ENCODE assay signal across 24 cellular contexts in genomic region chr5:81184749-81185110, GRCh38. TPM values are rescaled to one million over a fixed set of nuclear protein-coding genes. Genes with fewer than 3 reads are reported as not detected.
DNase-seq lines count a peak whose midpoint lies in the region; ATAC-seq and TF ChIP-seq lines count a peak whose summit lies in the region.
"Had no signal": no experiment of that assay in that cellular context is flagged by ENCODE, and none has a peak within 500 bp of the region (broad histone marks: within the 10 kb centered on the region; RNA-seq: fewer than 3 reads in every experiment).

No MANE protein-coding gene starts in this region.

- H3K4me1 ChIP-seq in cardiac muscle cell (ENCODE audit: low read depth): peaks cover 15% of the 10 kb centered on the region
- peaks cover 12% of the 10 kb centered on the region for H3K4me1 ChIP-seq in left ventricle myocardium inferior
- H3K4me1 ChIP-seq in hepatocyte (ENCODE audit: insufficient read depth): no peaks in the 10 kb centered on the region
- H3K4me1 ChIP-seq in upper lobe of left lung: peaks cover 0 to 4% (median 0%) of the 10 kb centered on the region in 4 donors

- H3K36me3 ChIP-seq in cardiac muscle cell (no peaks in the 10 kb centered on the region), left ventricle myocardium inferior (peaks cover 3% of the 10 kb centered on the region), hepatocyte (replicated peaks; ENCODE audit: insufficient read depth, low read depth) (no peaks in the 10 kb centered on the region), upper lobe of left lung (no peaks in the 10 kb centered on the region)

- no peaks in the 10 kb centered on the region for H3K36me3 Mint-ChIP-seq in neural crest cell (ENCODE audit: low read depth)
- no peaks in the 10 kb centered on the region for H3K36me3 Mint-ChIP-seq in type B pancreatic cell

- no peak overlapping the region for H3K4me2 ChIP-seq in hepatocyte
- H3K4me2 ChIP-seq: KMS-11 had no signal

- H3K79me2 ChIP-seq in hepatocyte: no peaks in the 10 kb centered on the region

- TF ChIP-seq EP300 in upper lobe of left lung (IDR thresholded peaks at IDR 0.05): no peak

- H3K4me3 ChIP-seq in cardiac muscle cell (no peak overlapping the region), left ventricle myocardium inferior (no peak overlapping the region), hepatocyte (no peak overlapping the region), upper lobe of left lung (no peak overlapping the region)
- H3K4me3 ChIP-seq: GM23248, SK-N-MC had no signal

- TF ChIP-seq CTCF in cardiac muscle cell (IDR thresholded peaks at IDR 0.05; ENCODE audit: low read depth, low read length): no peak
- no peak for TF ChIP-seq CTCF in left ventricle myocardium inferior (IDR thresholded peaks at IDR 0.05; ENCODE audit: borderline replicate concordance)
- no peak for TF ChIP-seq CTCF in hepatocyte (IDR thresholded peaks at IDR 0.05; ENCODE audit: poor library complexity)
- TF ChIP-seq CTCF in neural crest cell (conservative IDR thresholded peaks at IDR 0.05): no peak
- no peak for TF ChIP-seq CTCF in type B pancreatic cell (conservative IDR thresholded peaks at IDR 0.05)
- TF ChIP-seq CTCF in upper lobe of left lung (IDR thresholded peaks at IDR 0.05): no peak

- 57% methylated on average over 6 of the region's 6 CpGs for WGBS in hepatocyte (ENCODE audit: low lambda C conversion rate, missing lambda C conversion rate)
- 90 to 97% methylated on average over 6 of the region's 6 CpGs for WGBS in upper lobe of left lung, 2 donors

- no peak overlapping the region for H3K4me3 Mint-ChIP-seq in neural crest cell
- no peak overlapping the region for H3K4me3 Mint-ChIP-seq in type B pancreatic cell

- H3K27ac ChIP-seq in cardiac muscle cell: peak overlapping the region; percentile 42
- no peak overlapping the region for H3K27ac ChIP-seq in left ventricle myocardium inferior (replicated peaks)
- peak overlapping the region; percentile 28 for H3K27ac ChIP-seq in hepatocyte
- no peak overlapping the region for H3K27ac ChIP-seq in upper lobe of left lung
- H3K27ac ChIP-seq: GM23248, KMS-11, RWPE1, SK-N-MC had no signal

- H3K27me3 ChIP-seq in cardiac muscle cell: no peaks in the 10 kb centered on the region
- H3K27me3 ChIP-seq in left ventricle myocardium inferior (ENCODE audit: low read depth): no peaks in the 10 kb centered on the region
- no peaks in the 10 kb centered on the region for H3K27me3 ChIP-seq in hepatocyte
- no peaks in the 10 kb centered on the region for H3K27me3 ChIP-seq in upper lobe of left lung

- H3K27me3 Mint-ChIP-seq in neural crest cell (ENCODE audit: low read depth) (no peaks in the 10 kb centered on the region), type B pancreatic cell (peaks cover 13% of the 10 kb centered on the region)

- no peaks in the 10 kb centered on the region for H4K20me1 ChIP-seq in hepatocyte (ENCODE audit: insufficient read depth, poor library complexity, severe bottlenecking)

- H3K9me3 ChIP-seq in cardiac muscle cell (ENCODE audit: low read depth): no peaks in the 10 kb centered on the region
- H3K9me3 ChIP-seq in left ventricle myocardium inferior (replicated peaks): no peaks in the 10 kb centered on the region
- H3K9me3 ChIP-seq in hepatocyte (ENCODE audit: low read depth): no peaks in the 10 kb centered on the region
- H3K9me3 ChIP-seq in upper lobe of left lung: no peaks in the 10 kb centered on the region

- no peak for TF ChIP-seq POLR2A in upper lobe of left lung (IDR thresholded peaks at IDR 0.05)

- H2AFZ ChIP-seq in hepatocyte: no peak overlapping the region
- H2AFZ ChIP-seq: GM23248 had no signal

- H3K9me2 ChIP-seq in hepatocyte (replicated peaks; ENCODE audit: insufficient read depth): no peaks in the 10 kb centered on the region

- ATAC-seq in upper lobe of left lung (ENCODE audit: low FRiP score in 2 of 2): no peak

- intact Hi-C loops in left ventricle myocardium inferior (cut with micrococcal nuclease): no loop called here

- DNase-seq in cardiac muscle cell (ENCODE audit: low read depth in 1 of 2, low spot score in 1 of 2) (no peak), left ventricle myocardium inferior (no peak), hepatocyte (ENCODE audit: low spot score) (no peak), neural crest cell (ENCODE audit: low read depth, low spot score) (no peak), type B pancreatic cell (ENCODE audit: extremely low spot score, unreplicated experiment) (no peak), foreskin melanocyte (no peak), upper lobe of left lung (no peak), dedifferentiated amniotic fluid mesenchymal stem cell (ENCODE audit: extremely low spot score) (no peak)
- DNase-seq: 8988T, ACHN, DMS153, DND-41, GM23248, H7, IMR-90, NCI-H1048, NCI-H1694, NCI-H2029 treated with DMSO at 0.1 percent for 48 hours, NCI-H526 treated with DMSO at 0.1 percent for 48 hours, SHP77 had no signal

- peaks cover 35% of the 10 kb centered on the region for H3K4me1 Mint-ChIP-seq in neural crest cell
- H3K4me1 Mint-ChIP-seq in type B pancreatic cell (ENCODE audit: unreplicated experiment): peaks cover 34% of the 10 kb centered on the region

- H3K9me3 Mint-ChIP-seq in neural crest cell (no peaks in the 10 kb centered on the region), type B pancreatic cell (no peaks in the 10 kb centered on the region)

- peak overlapping the region; percentile 95 for H3K27ac Mint-ChIP-seq in neural crest cell (ENCODE audit: unreplicated experiment)
- peak overlapping the region; percentile 62 for H3K27ac Mint-ChIP-seq in type B pancreatic cell

RNA-seq across cellular contexts. Expression of gene CKMT2, which starts 48.4 kb away (rescaled TPM):
- total RNA-seq in cardiac muscle cell (37.1 and 83.5 TPM in 2 replicates), left ventricle myocardium inferior (1,824 TPM), hepatocyte (5.0 and 5.5 TPM in 2 replicates), neural crest cell (0.86 TPM in 1 of 2 replicates, not detected in the other), type B pancreatic cell (ENCODE audit: low replicate concordance) (4.3 and 10.4 TPM in 2 replicates), upper lobe of left lung (1 to 10 TPM in 3 of 6 donors, not detected in 3; 2.1 to 2.7 (median 2.3) TPM)
- polyA plus RNA-seq in cardiac muscle cell (25.8 and 62.6 TPM in 2 replicates), hepatocyte (5.3 and 7.8 TPM in 2 replicates)
- total RNA-seq: GM23248, NCI-H460 had no signal
- polyA plus RNA-seq: GM23248 had no signal

Comparison
In these comparisons a context has a peak if more than half of its experiments do, and no peak if none do; other contexts are left out.
1. H3K27ac ChIP-seq: peak in cardiac muscle cell (single experiment) and hepatocyte (single experiment); none in left ventricle myocardium inferior (single experiment) and upper lobe of left lung (0 of 4).
2. RNA of gene CKMT2, which starts 48.4 kb away (total RNA-seq): 1,824 TPM in left ventricle myocardium inferior (single experiment); 37.1 to 83.5 TPM in cardiac muscle cell, 4.3 to 10.4 TPM in type B pancreatic cell, 5.0 to 5.5 TPM in hepatocyte, 2.1 to 2.7 TPM in upper lobe of left lung and 0.86 TPM in neural crest cell; every median in the first group is over 10 times any median in the second.